In genomic region chr3:135349254-135349948, GRCh38 we compare ENCODE assay signal across 14 cellular contexts.
DNase-seq lines count a peak whose midpoint lies in the region; ATAC-seq and TF ChIP-seq lines count a peak whose summit lies in the region.
"Had no signal": no experiment of that assay in that cellular context is flagged by ENCODE, and none has a peak within 500 bp of the region (broad histone marks: within the 10 kb centered on the region; RNA-seq: fewer than 3 reads in every experiment).

No MANE protein-coding gene starts in this region.

- no peak overlapping the region for H3K4me3 Mint-ChIP-seq in stimulated activated naive B cell treated with anti-CD40 and anti-IgM and Interleukin-4, amounts not matched to agents 10 μg/mL and 1 μg/mL and 100 μg/mL, for 72 hours
- H3K4me3 Mint-ChIP-seq: CD4-positive, alpha-beta memory T cell had no signal

- no peaks in the 10 kb centered on the region for H3K4me1 Mint-ChIP-seq in stimulated activated naive B cell treated with anti-CD40 and anti-IgM and Interleukin-4, amounts not matched to agents 10 μg/mL and 1 μg/mL and 100 μg/mL, for 72 hours
- H3K4me1 Mint-ChIP-seq: CD4-positive, alpha-beta memory T cell had no signal

- H3K36me3 ChIP-seq in gastrocnemius medialis (no peaks in the 10 kb centered on the region), aorta (ENCODE audit: control insufficient read depth in 1 of 2, insufficient read depth in 2 of 2, low read length in 1 of 2) (no peaks in the 10 kb centered on the region)

- no peaks in the 10 kb centered on the region for H3K27me3 ChIP-seq in HL-60 (ENCODE audit: insufficient read depth, poor library complexity, severe bottlenecking)
- no peaks in the 10 kb centered on the region for H3K27me3 ChIP-seq in gastrocnemius medialis
- no peaks in the 10 kb centered on the region for H3K27me3 ChIP-seq in aorta (ENCODE audit: control insufficient read depth in 1 of 2, insufficient read depth in 2 of 2, low read length in 1 of 2)

- TF ChIP-seq CTCF in HL-60 (IDR thresholded peaks at IDR 0.05; ENCODE audit: insufficient read depth, low read length) (no peak), gastrocnemius medialis (IDR thresholded peaks at IDR 0.05 in 4 of 5, conservative IDR thresholded peaks at IDR 0.05 in 1 of 5) (no peak)

- intact Hi-C loops in gastrocnemius medialis (cut with DNase I; ENCODE audit: low total_unique reads) = loop anchor here (5.0 kb wide), 1 partner anchor 122 kb away; no protein-coding TSS in a partner anchor
- intact Hi-C loops in aorta (cut with DNase I) = no loop called here

- no peak overlapping the region for H3K27ac Mint-ChIP-seq in stimulated activated naive B cell treated with anti-CD40 and anti-IgM and Interleukin-4, amounts not matched to agents 10 μg/mL and 1 μg/mL and 100 μg/mL, for 72 hours
- H3K27ac Mint-ChIP-seq: CD4-positive, alpha-beta memory T cell had no signal

- no peaks in the 10 kb centered on the region for H3K36me3 Mint-ChIP-seq in stimulated activated naive B cell treated with anti-CD40 and anti-IgM and Interleukin-4, amounts not matched to agents 10 μg/mL and 1 μg/mL and 100 μg/mL, for 72 hours
- H3K36me3 Mint-ChIP-seq: CD4-positive, alpha-beta memory T cell had no signal

- ATAC-seq in gastrocnemius medialis (peak; percentile 89 to 96), aorta (ENCODE audit: low FRiP score) (peak; percentile 12)
- ATAC-seq in stimulated activated naive B cell treated with anti-CD40 and anti-IgM and Interleukin-4, amounts not matched to agents 10 μg/mL and 1 μg/mL and 100 μg/mL, for 72 hours (replicated peaks) = no peak

- in situ Hi-C loops in gastrocnemius medialis (cut with MboI; ENCODE audit: low sequenced_read_pairs in 4 of 4) = no loop called here

- H3K4me1 ChIP-seq in gastrocnemius medialis (peaks cover 16 to 17% of the 10 kb centered on the region in 2 donors), aorta (ENCODE audit: control insufficient read depth in 1 of 2, insufficient read depth in 2 of 2, low read length in 2 of 2) (no peaks in the 10 kb centered on the region)
- H3K4me1 ChIP-seq: Caco-2 had no signal

- H3K9me3 Mint-ChIP-seq in stimulated activated naive B cell treated with anti-CD40 and anti-IgM and Interleukin-4, amounts not matched to agents 10 μg/mL and 1 μg/mL and 100 μg/mL, for 72 hours = peaks cover 3 to 4% of the 10 kb centered on the region in 2 donors

- no peak overlapping the region for H3K27ac ChIP-seq in HL-60 (replicated peaks)
- H3K27ac ChIP-seq in angular gyrus (ENCODE audit: low read depth, low read length) = peak overlapping the region; percentile 46
- H3K27ac ChIP-seq in gastrocnemius medialis = peak overlapping the region; percentile 61 to 71 (median 70)
- H3K27ac ChIP-seq in aorta (ENCODE audit: low read depth in 1 of 2, low read length in 2 of 2) = no peak overlapping the region
- H3K27ac ChIP-seq: GM23248 had no signal

- DNase-seq in HL-60 (ENCODE audit: low read depth in 1 of 2, low spot score in 1 of 2) = peak; percentile 18 to 61
- peak; percentile 7 to 38 for DNase-seq in gastrocnemius medialis
- DNase-seq in aorta = no peak
- DNase-seq in stimulated activated naive B cell treated with anti-CD40 and anti-IgM and Interleukin-4, amounts not matched to agents 10 μg/mL and 1 μg/mL and 100 μg/mL, for 72 hours = no peak
- no peak for DNase-seq in NCI-H146 treated with DMSO at 0.1 percent for 48 hours (lab: John Stamatoyannopoulos, UW; ENCODE audit: unreplicated experiment)
- DNase-seq: C1 segment of cervical spinal cord; Caco-2; CD4-positive, alpha-beta memory T cell; DMS153; DND-41; GM23248; H7; HCEC 1CT had no signal

- WGBS in aorta, 2 donors = 73 to 75% methylated on average over 8 of the region's 8 CpGs

- no peaks in the 10 kb centered on the region for H3K27me3 Mint-ChIP-seq in stimulated activated naive B cell treated with anti-CD40 and anti-IgM and Interleukin-4, amounts not matched to agents 10 μg/mL and 1 μg/mL and 100 μg/mL, for 72 hours
- H3K27me3 Mint-ChIP-seq: CD4-positive, alpha-beta memory T cell had no signal

- H3K9me3 ChIP-seq in gastrocnemius medialis = no peaks in the 10 kb centered on the region
- peaks cover 1% of the 10 kb centered on the region for H3K9me3 ChIP-seq in aorta (ENCODE audit: control insufficient read depth, low read length)
- H3K9me3 ChIP-seq: Caco-2 had no signal

- TF ChIP-seq POLR2A in gastrocnemius medialis (IDR thresholded peaks at IDR 0.05) = no peak

- H3K4me3 ChIP-seq in HL-60 (replicated peaks; ENCODE audit: insufficient read depth, low read length) (no peak overlapping the region), gastrocnemius medialis (no peak overlapping the region), aorta (ENCODE audit: low read length in 2 of 2) (no peak overlapping the region)
- H3K4me3 ChIP-seq: GM23248 had no signal

Comparison
In these comparisons a context has a peak if more than half of its experiments do, and no peak if none do; other contexts are left out.
1. DNase-seq: peak in HL-60 (2 of 2) and gastrocnemius medialis (2 of 2); none in aorta (0 of 2), stimulated activated naive B cell treated with anti-CD40 and anti-IgM and Interleukin-4, amounts not matched to agents 10 μg/mL and 1 μg/mL and 100 μg/mL, for 72 hours (single experiment) and NCI-H146 treated with DMSO at 0.1 percent for 48 hours (single experiment).
2. H3K27ac ChIP-seq: peak in angular gyrus (single experiment) and gastrocnemius medialis (4 of 4); none in HL-60 (single experiment) and aorta (0 of 2).
3. ATAC-seq: peak in gastrocnemius medialis (2 of 2) and aorta (single experiment); none in stimulated activated naive B cell treated with anti-CD40 and anti-IgM and Interleukin-4, amounts not matched to agents 10 μg/mL and 1 μg/mL and 100 μg/mL, for 72 hours (0 of 2).